1 cellular context compared by ENCODE assay signal in genomic region chr16:78505544-78506371, GRCh38.
A peak's percentile ranks its signal among the peaks of the same experiment; 100 is the strongest.
TF ChIP-seq lines count a peak whose summit lies in the region.

No MANE protein-coding gene starts in this region.

TF ChIP-seq in HepG2, 621 proteins besides CTCF, POLR2A, EP300 and RAD21 (continued from another document and continues in another):
- no peak; the same call in 1 of the 2 replicates for TF ChIP-seq PRDM15 (CRISPR knock-in tag; IDR thresholded peaks at IDR 0.05)
- 0 out of 2 replicates have a peak, but pooled peaks have one; percentile 23 for TF ChIP-seq ZNF414 (CRISPR knock-in tag; IDR thresholded peaks at IDR 0.05)
- no peak for TF ChIP-seq ERF (CRISPR knock-in tag; IDR thresholded peaks at IDR 0.05)
- TF ChIP-seq ZFP90 (CRISPR knock-in tag; IDR thresholded peaks at IDR 0.05; ENCODE audit: borderline replicate concordance) = no peak
- TF ChIP-seq ZNF232 (CRISPR knock-in tag; IDR thresholded peaks at IDR 0.05; ENCODE audit: borderline replicate concordance) = peak; percentile 79; the same call in 1 of the 2 replicates
- TF ChIP-seq ATF6 (CRISPR knock-in tag; conservative IDR thresholded peaks at IDR 0.05) = no peak
- peak; percentile 58 for TF ChIP-seq MED1 (CRISPR knock-in tag; IDR thresholded peaks at IDR 0.05)
- no peak for TF ChIP-seq ZNF562 (CRISPR knock-in tag; IDR thresholded peaks at IDR 0.05; ENCODE audit: borderline replicate concordance)
- no peak for TF ChIP-seq MLLT10 (CRISPR knock-in tag; IDR thresholded peaks at IDR 0.05)
- TF ChIP-seq ZNF180 (CRISPR knock-in tag; IDR thresholded peaks at IDR 0.05; ENCODE audit: borderline replicate concordance, low read depth) = no peak
- no peak for TF ChIP-seq TARDBP (CRISPR knock-in tag; IDR thresholded peaks at IDR 0.05)
- 0 out of 2 replicates have a peak, but pooled peaks have one; percentile 16 for TF ChIP-seq ZNF362 (CRISPR knock-in tag; IDR thresholded peaks at IDR 0.05; ENCODE audit: borderline replicate concordance)
- TF ChIP-seq MLXIP (CRISPR knock-in tag; IDR thresholded peaks at IDR 0.05; ENCODE audit: borderline replicate concordance) = no peak
- TF ChIP-seq PHF21A (CRISPR knock-in tag; IDR thresholded peaks at IDR 0.05) = peak; percentile 79
- TF ChIP-seq SNAPC4 (CRISPR knock-in tag; IDR thresholded peaks at IDR 0.05) = 0 out of 2 replicates have a peak, but pooled peaks have one; percentile 45
- no peak for TF ChIP-seq ZNF44 (CRISPR knock-in tag; IDR thresholded peaks at IDR 0.05)
- no peak for TF ChIP-seq ZNF660 (CRISPR knock-in tag; IDR thresholded peaks at IDR 0.05; ENCODE audit: borderline replicate concordance, low read depth)
- TF ChIP-seq ZBTB4 (CRISPR knock-in tag; IDR thresholded peaks at IDR 0.05; ENCODE audit: borderline replicate concordance) = no peak
- no peak for TF ChIP-seq CERS6 (CRISPR knock-in tag; IDR thresholded peaks at IDR 0.05)
- TF ChIP-seq MXI1 (IDR thresholded peaks at IDR 0.05; ENCODE audit: borderline replicate concordance, low read depth, low read length) = 0 out of 3 replicates have a peak, but pooled peaks have one; percentile 31
- TF ChIP-seq ZNF512B (CRISPR knock-in tag; IDR thresholded peaks at IDR 0.05; ENCODE audit: borderline replicate concordance) = no peak; the same call in none of the 2 replicates
- TF ChIP-seq ATF7-NPFF (CRISPR knock-in tag; IDR thresholded peaks at IDR 0.05; ENCODE audit: low read depth) = peak; percentile 59; the same call in 1 of the 2 replicates
- TF ChIP-seq ETS1 (CRISPR knock-in tag; IDR thresholded peaks at IDR 0.05) = no peak
- TF ChIP-seq NFYC (CRISPR knock-in tag; IDR thresholded peaks at IDR 0.05) = peak; percentile 25; the same call in 1 of the 2 replicates
- TF ChIP-seq SRY (CRISPR knock-in tag; IDR thresholded peaks at IDR 0.05) = 0 out of 2 replicates have a peak, but pooled peaks have one; percentile 50
- TF ChIP-seq ZNF792 (CRISPR knock-in tag; IDR thresholded peaks at IDR 0.05) = no peak
- no peak for TF ChIP-seq AGO2 (optimal IDR thresholded peaks at IDR 0.05; ENCODE audit: low read depth, low read length)
